In the genomic region with DNA sequence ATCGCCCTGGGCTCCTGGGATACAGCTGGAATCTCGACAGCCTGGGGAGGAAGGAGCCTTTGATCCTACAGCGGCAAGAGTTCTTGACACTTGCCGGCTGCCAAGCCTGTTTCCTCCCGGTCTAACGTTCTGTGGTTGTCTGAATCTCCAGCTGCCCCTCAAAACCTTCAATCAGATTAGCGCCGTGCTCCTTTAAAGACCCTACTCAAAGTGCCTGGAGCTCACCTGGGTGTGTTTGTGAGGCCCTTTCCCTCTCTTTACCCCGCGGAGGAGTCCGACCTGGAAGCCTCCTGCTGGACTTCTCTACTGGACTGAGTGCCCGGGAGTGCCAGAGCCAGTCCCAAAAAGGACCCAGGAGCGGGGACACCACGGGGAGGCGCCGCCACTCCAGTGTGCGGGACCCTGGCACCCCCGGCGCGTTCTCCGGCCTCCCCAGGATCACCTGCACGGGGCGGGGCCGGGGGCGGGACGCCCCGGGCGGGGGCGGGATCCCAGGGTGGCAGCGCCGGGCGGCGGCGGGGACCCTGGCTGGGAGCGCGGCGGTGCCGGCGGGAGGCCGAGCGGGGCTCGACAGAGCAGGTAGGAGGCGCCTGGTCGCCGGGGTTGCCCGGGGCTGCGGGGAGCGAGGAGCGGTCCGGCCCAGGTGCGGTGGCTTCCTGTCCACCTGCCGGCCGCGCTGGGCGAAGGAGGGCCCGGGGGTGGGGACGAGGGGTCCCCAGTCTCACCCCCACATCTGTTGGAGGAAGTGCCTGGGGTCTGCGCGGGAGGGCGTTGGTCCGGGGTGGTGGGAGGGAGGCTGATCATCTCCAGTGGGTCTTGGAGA, we compare ENCODE assay signal across 1 cellular context.
TF ChIP-seq lines count a peak whose summit lies in the region.

A gene with protein sequence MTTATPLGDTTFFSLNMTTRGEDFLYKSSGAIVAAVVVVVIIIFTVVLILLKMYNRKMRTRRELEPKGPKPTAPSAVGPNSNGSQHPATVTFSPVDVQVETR (plus strand): TSS at position 497 of the 823 bp plus-strand sequence. CDS start 39,344 bp downstream, outside the sequence.

TF ChIP-seq in HepG2, 621 proteins besides CTCF, POLR2A, EP300 and RAD21 (continued from another document and continues in another):
- TF ChIP-seq, protein P1, sequence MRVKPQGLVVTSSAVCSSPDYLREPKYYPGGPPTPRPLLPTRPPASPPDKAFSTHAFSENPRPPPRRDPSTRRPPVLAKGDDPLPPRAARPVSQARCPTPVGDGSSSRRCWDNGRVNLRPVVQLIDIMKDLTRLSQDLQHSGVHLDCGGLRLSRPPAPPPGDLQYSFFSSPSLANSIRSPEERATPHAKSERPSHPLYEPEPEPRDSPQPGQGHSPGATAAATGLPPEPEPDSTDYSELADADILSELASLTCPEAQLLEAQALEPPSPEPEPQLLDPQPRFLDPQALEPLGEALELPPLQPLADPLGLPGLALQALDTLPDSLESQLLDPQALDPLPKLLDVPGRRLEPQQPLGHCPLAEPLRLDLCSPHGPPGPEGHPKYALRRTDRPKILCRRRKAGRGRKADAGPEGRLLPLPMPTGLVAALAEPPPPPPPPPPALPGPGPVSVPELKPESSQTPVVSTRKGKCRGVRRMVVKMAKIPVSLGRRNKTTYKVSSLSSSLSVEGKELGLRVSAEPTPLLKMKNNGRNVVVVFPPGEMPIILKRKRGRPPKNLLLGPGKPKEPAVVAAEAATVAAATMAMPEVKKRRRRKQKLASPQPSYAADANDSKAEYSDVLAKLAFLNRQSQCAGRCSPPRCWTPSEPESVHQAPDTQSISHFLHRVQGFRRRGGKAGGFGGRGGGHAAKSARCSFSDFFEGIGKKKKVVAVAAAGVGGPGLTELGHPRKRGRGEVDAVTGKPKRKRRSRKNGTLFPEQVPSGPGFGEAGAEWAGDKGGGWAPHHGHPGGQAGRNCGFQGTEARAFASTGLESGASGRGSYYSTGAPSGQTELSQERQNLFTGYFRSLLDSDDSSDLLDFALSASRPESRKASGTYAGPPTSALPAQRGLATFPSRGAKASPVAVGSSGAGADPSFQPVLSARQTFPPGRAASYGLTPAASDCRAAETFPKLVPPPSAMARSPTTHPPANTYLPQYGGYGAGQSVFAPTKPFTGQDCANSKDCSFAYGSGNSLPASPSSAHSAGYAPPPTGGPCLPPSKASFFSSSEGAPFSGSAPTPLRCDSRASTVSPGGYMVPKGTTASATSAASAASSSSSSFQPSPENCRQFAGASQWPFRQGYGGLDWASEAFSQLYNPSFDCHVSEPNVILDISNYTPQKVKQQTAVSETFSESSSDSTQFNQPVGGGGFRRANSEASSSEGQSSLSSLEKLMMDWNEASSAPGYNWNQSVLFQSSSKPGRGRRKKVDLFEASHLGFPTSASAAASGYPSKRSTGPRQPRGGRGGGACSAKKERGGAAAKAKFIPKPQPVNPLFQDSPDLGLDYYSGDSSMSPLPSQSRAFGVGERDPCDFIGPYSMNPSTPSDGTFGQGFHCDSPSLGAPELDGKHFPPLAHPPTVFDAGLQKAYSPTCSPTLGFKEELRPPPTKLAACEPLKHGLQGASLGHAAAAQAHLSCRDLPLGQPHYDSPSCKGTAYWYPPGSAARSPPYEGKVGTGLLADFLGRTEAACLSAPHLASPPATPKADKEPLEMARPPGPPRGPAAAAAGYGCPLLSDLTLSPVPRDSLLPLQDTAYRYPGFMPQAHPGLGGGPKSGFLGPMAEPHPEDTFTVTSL (CRISPR knock-in tag; IDR thresholded peaks at IDR 0.05; ENCODE audit: borderline replicate concordance): no peak
- no peak for TF ChIP-seq MIER3 (CRISPR knock-in tag; IDR thresholded peaks at IDR 0.05; ENCODE audit: borderline replicate concordance)
- TF ChIP-seq MYC (CRISPR knock-in tag; IDR thresholded peaks at IDR 0.05; ENCODE audit: borderline replicate concordance): no peak
- TF ChIP-seq, protein P2, sequence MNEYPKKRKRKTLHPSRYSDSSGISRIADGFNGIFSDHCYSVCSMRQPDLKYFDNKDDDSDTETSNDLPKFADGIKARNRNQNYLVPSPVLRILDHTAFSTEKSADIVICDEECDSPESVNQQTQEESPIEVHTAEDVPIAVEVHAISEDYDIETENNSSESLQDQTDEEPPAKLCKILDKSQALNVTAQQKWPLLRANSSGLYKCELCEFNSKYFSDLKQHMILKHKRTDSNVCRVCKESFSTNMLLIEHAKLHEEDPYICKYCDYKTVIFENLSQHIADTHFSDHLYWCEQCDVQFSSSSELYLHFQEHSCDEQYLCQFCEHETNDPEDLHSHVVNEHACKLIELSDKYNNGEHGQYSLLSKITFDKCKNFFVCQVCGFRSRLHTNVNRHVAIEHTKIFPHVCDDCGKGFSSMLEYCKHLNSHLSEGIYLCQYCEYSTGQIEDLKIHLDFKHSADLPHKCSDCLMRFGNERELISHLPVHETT (CRISPR knock-in tag; conservative IDR thresholded peaks at IDR 0.05): no peak
- TF ChIP-seq ZNF24 (IDR thresholded peaks at IDR 0.05): no peak
- TF ChIP-seq ZNF577 (CRISPR knock-in tag; IDR thresholded peaks at IDR 0.05; ENCODE audit: borderline replicate concordance, low read depth): no peak
- no peak for TF ChIP-seq NR2F6 (IDR thresholded peaks at IDR 0.05)
- TF ChIP-seq NR2F6 (CRISPR knock-in tag; IDR thresholded peaks at IDR 0.05): no peak
- no peak for TF ChIP-seq ZSCAN12 (CRISPR knock-in tag; IDR thresholded peaks at IDR 0.05)
- TF ChIP-seq, protein P3, sequence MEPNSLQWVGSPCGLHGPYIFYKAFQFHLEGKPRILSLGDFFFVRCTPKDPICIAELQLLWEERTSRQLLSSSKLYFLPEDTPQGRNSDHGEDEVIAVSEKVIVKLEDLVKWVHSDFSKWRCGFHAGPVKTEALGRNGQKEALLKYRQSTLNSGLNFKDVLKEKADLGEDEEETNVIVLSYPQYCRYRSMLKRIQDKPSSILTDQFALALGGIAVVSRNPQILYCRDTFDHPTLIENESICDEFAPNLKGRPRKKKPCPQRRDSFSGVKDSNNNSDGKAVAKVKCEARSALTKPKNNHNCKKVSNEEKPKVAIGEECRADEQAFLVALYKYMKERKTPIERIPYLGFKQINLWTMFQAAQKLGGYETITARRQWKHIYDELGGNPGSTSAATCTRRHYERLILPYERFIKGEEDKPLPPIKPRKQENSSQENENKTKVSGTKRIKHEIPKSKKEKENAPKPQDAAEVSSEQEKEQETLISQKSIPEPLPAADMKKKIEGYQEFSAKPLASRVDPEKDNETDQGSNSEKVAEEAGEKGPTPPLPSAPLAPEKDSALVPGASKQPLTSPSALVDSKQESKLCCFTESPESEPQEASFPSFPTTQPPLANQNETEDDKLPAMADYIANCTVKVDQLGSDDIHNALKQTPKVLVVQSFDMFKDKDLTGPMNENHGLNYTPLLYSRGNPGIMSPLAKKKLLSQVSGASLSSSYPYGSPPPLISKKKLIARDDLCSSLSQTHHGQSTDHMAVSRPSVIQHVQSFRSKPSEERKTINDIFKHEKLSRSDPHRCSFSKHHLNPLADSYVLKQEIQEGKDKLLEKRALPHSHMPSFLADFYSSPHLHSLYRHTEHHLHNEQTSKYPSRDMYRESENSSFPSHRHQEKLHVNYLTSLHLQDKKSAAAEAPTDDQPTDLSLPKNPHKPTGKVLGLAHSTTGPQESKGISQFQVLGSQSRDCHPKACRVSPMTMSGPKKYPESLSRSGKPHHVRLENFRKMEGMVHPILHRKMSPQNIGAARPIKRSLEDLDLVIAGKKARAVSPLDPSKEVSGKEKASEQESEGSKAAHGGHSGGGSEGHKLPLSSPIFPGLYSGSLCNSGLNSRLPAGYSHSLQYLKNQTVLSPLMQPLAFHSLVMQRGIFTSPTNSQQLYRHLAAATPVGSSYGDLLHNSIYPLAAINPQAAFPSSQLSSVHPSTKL (CRISPR knock-in tag; IDR thresholded peaks at IDR 0.05): no peak
- TF ChIP-seq SNAPC5 (CRISPR knock-in tag; IDR thresholded peaks at IDR 0.05; ENCODE audit: borderline replicate concordance): no peak
- no peak for TF ChIP-seq ZNF256 (CRISPR knock-in tag; conservative IDR thresholded peaks at IDR 0.05)
- TF ChIP-seq TBL1XR1 (IDR thresholded peaks at IDR 0.05; ENCODE audit: borderline replicate concordance, low read length, partially characterized antibody): no peak
- TF ChIP-seq ZNF230 (CRISPR knock-in tag; IDR thresholded peaks at IDR 0.05): no peak
- TF ChIP-seq SRSF9 (IDR thresholded peaks at IDR 0.05; ENCODE audit: borderline replicate concordance, insufficient read depth, low read depth, low read length, poor library complexity, severe bottlenecking): no peak
- TF ChIP-seq HNF1B (CRISPR knock-in tag; IDR thresholded peaks at IDR 0.05): no peak; the same call in none of the 2 replicates
- TF ChIP-seq, protein P4, sequence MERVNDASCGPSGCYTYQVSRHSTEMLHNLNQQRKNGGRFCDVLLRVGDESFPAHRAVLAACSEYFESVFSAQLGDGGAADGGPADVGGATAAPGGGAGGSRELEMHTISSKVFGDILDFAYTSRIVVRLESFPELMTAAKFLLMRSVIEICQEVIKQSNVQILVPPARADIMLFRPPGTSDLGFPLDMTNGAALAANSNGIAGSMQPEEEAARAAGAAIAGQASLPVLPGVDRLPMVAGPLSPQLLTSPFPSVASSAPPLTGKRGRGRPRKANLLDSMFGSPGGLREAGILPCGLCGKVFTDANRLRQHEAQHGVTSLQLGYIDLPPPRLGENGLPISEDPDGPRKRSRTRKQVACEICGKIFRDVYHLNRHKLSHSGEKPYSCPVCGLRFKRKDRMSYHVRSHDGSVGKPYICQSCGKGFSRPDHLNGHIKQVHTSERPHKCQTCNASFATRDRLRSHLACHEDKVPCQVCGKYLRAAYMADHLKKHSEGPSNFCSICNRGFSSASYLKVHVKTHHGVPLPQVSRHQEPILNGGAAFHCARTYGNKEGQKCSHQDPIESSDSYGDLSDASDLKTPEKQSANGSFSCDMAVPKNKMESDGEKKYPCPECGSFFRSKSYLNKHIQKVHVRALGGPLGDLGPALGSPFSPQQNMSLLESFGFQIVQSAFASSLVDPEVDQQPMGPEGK (CRISPR knock-in tag; IDR thresholded peaks at IDR 0.05): peak; percentile 93
- no peak for TF ChIP-seq FOXP4 (CRISPR knock-in tag; IDR thresholded peaks at IDR 0.05)
- TF ChIP-seq, protein P5, sequence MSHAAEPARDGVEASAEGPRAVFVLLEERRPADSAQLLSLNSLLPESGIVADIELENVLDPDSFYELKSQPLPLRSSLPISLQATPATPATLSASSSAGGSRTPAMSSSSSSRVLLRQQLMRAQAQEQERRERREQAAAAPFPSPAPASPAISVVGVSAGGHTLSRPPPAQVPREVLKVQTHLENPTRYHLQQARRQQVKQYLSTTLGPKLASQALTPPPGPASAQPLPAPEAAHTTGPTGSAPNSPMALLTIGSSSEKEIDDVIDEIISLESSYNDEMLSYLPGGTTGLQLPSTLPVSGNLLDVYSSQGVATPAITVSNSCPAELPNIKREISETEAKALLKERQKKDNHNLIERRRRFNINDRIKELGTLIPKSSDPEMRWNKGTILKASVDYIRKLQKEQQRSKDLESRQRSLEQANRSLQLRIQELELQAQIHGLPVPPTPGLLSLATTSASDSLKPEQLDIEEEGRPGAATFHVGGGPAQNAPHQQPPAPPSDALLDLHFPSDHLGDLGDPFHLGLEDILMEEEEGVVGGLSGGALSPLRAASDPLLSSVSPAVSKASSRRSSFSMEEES (CRISPR knock-in tag; IDR thresholded peaks at IDR 0.05): no peak
- no peak for TF ChIP-seq ZNF83 (CRISPR knock-in tag; IDR thresholded peaks at IDR 0.05; ENCODE audit: borderline replicate concordance)
- no peak for TF ChIP-seq BCL6 (CRISPR knock-in tag; IDR thresholded peaks at IDR 0.05)
- no peak for TF ChIP-seq SNRNP70 (IDR thresholded peaks at IDR 0.05; ENCODE audit: low read depth, low read length)
- TF ChIP-seq, protein P6, sequence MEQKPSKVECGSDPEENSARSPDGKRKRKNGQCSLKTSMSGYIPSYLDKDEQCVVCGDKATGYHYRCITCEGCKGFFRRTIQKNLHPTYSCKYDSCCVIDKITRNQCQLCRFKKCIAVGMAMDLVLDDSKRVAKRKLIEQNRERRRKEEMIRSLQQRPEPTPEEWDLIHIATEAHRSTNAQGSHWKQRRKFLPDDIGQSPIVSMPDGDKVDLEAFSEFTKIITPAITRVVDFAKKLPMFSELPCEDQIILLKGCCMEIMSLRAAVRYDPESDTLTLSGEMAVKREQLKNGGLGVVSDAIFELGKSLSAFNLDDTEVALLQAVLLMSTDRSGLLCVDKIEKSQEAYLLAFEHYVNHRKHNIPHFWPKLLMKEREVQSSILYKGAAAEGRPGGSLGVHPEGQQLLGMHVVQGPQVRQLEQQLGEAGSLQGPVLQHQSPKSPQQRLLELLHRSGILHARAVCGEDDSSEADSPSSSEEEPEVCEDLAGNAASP (CRISPR knock-in tag; IDR thresholded peaks at IDR 0.05; ENCODE audit: borderline replicate concordance): no peak
- TF ChIP-seq, protein P7, sequence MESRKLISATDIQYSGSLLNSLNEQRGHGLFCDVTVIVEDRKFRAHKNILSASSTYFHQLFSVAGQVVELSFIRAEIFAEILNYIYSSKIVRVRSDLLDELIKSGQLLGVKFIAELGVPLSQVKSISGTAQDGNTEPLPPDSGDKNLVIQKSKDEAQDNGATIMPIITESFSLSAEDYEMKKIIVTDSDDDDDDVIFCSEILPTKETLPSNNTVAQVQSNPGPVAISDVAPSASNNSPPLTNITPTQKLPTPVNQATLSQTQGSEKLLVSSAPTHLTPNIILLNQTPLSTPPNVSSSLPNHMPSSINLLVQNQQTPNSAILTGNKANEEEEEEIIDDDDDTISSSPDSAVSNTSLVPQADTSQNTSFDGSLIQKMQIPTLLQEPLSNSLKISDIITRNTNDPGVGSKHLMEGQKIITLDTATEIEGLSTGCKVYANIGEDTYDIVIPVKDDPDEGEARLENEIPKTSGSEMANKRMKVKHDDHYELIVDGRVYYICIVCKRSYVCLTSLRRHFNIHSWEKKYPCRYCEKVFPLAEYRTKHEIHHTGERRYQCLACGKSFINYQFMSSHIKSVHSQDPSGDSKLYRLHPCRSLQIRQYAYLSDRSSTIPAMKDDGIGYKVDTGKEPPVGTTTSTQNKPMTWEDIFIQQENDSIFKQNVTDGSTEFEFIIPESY (CRISPR knock-in tag; IDR thresholded peaks at IDR 0.05): no peak
- TF ChIP-seq NR3C1 (CRISPR knock-in tag; IDR thresholded peaks at IDR 0.05): no peak
- TF ChIP-seq PRMT3 (CRISPR knock-in tag; IDR thresholded peaks at IDR 0.05; ENCODE audit: borderline replicate concordance, low read depth): no peak
